Comparison of ENCODE assay signal across 20 cellular contexts in the genomic region with DNA sequence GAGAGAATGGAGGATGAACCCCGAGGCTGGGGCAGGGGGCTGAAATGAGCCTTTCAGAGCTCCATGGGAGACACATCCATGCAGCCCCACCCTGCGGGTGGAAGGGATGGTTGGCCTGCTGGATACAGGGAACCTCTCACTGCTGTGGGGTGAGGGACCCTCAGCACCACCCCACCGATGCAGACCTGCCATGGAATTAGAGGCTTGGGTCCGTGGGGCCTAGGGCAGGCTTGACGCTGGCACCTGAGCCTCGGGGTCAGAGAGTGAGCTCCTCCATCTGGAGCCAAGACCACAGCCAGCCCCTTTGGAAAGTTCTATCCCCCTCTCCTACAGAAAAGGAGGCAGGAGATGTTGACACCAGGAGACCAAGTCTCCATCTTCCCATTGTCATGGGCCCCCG. TPM values are rescaled to one million over a fixed set of nuclear protein-coding genes. Genes with fewer than 3 reads are reported as not detected.
"Had no signal": no experiment of that assay in that cellular context is flagged by ENCODE, and none has a peak within 500 bp of the region (broad histone marks: within the 10 kb centered on the region; RNA-seq: fewer than 3 reads in every experiment).

No MANE protein-coding gene starts in this region.

- H3K4me1 ChIP-seq: body of pancreas had no signal

- H3K4me3 ChIP-seq: body of pancreas, lung, thyroid gland had no signal

- H3K36me3 ChIP-seq: thyroid gland had no signal

- H3K27ac ChIP-seq: body of pancreas had no signal

- DNase-seq: activated B cell treated with CpG ODN at 0.5 μM for 24 hours; activated CD4-positive, alpha-beta memory T cell treated with anti-CD3 and anti-CD28 coated beads for 36 hours; activated CD4-positive, alpha-beta T cell treated with anti-CD3 and anti-CD28 coated beads for 4 hours; activated gamma-delta T cell treated with Interleukin-2 at 50 U/mL for 16 hours; activated T-cell treated with anti-CD3 and anti-CD28 coated beads for 4 hours; amygdala; effector memory CD4-positive, alpha-beta T cell; hippocampal formation; SK-N-SH; stimulated activated CD4-positive, alpha-beta T cell treated with anti-CD3 and anti-CD28 coated beads, Interleukin-4, amount 100 ng/mL, for 1 hour had no signal

- ATAC-seq: body of pancreas had no signal

- H3K9me3 ChIP-seq: body of pancreas, SK-N-SH, thyroid gland had no signal

- H3K27me3 ChIP-seq: body of pancreas, thyroid gland had no signal

RNA-seq across cellular contexts. Expression of a gene that starts 7.4 kb away (rescaled TPM):
- total RNA-seq: activated B cell treated with CpG ODN at 0.5 μM for 24 hours; activated CD4-positive, alpha-beta memory T cell treated with anti-CD3 and anti-CD28 coated beads for 36 hours; activated T-helper 1 cell treated with anti-CD3 and anti-CD28 coated beads, Interleukin-12 subunit alpha, Interleukin-12 subunit beta, Interleukin-2, Interleukin-4 antibody, amounts not matched to agents 30 ng/mL and 10 ng/mL and 1 ng/mL, durations not matched to agents 14 hours and 24 hours and 36 hours; body of pancreas; endothelial cell of umbilical vein; lung; osteoblast; progenitor cell of endocrine pancreas; skeletal muscle tissue; thyroid gland had no signal
- polyA plus RNA-seq: endothelial cell of umbilical vein, lung, neural cell, SK-N-SH had no signal

RNA-seq across cellular contexts. Expression of a gene that starts 20.2 kb away (rescaled TPM):
- total RNA-seq: activated B cell treated with CpG ODN at 0.5 μM for 24 hours; activated T-helper 1 cell treated with anti-CD3 and anti-CD28 coated beads, Interleukin-12 subunit alpha, Interleukin-12 subunit beta, Interleukin-2, Interleukin-4 antibody, amounts not matched to agents 30 ng/mL and 10 ng/mL and 1 ng/mL, durations not matched to agents 14 hours and 24 hours and 36 hours; body of pancreas; endothelial cell of umbilical vein; osteoblast; progenitor cell of endocrine pancreas; skeletal muscle tissue; thyroid gland had no signal
- polyA plus RNA-seq: endothelial cell of umbilical vein, neural cell, SK-N-SH had no signal

RNA-seq across cellular contexts. Expression of a gene that starts 28.1 kb away (rescaled TPM):
- total RNA-seq: activated B cell treated with CpG ODN at 0.5 μM for 24 hours; activated CD4-positive, alpha-beta memory T cell treated with anti-CD3 and anti-CD28 coated beads for 36 hours; activated T-helper 1 cell treated with anti-CD3 and anti-CD28 coated beads, Interleukin-12 subunit alpha, Interleukin-12 subunit beta, Interleukin-2, Interleukin-4 antibody, amounts not matched to agents 30 ng/mL and 10 ng/mL and 1 ng/mL, durations not matched to agents 14 hours and 24 hours and 36 hours; body of pancreas; endothelial cell of umbilical vein; lung; mononuclear cell; osteoblast; progenitor cell of endocrine pancreas; skeletal muscle tissue; thyroid gland had no signal
- polyA plus RNA-seq: endothelial cell of umbilical vein, lung, neural cell, SK-N-SH had no signal

RNA-seq across cellular contexts. Expression of a gene that starts 37.3 kb away (rescaled TPM):
- total RNA-seq: activated B cell treated with CpG ODN at 0.5 μM for 24 hours; activated T-helper 1 cell treated with anti-CD3 and anti-CD28 coated beads, Interleukin-12 subunit alpha, Interleukin-12 subunit beta, Interleukin-2, Interleukin-4 antibody, amounts not matched to agents 30 ng/mL and 10 ng/mL and 1 ng/mL, durations not matched to agents 14 hours and 24 hours and 36 hours; endothelial cell of umbilical vein; lung; osteoblast; progenitor cell of endocrine pancreas; thyroid gland had no signal
- polyA plus RNA-seq: endothelial cell of umbilical vein, neural cell, SK-N-SH had no signal
